In the genomic region with DNA sequence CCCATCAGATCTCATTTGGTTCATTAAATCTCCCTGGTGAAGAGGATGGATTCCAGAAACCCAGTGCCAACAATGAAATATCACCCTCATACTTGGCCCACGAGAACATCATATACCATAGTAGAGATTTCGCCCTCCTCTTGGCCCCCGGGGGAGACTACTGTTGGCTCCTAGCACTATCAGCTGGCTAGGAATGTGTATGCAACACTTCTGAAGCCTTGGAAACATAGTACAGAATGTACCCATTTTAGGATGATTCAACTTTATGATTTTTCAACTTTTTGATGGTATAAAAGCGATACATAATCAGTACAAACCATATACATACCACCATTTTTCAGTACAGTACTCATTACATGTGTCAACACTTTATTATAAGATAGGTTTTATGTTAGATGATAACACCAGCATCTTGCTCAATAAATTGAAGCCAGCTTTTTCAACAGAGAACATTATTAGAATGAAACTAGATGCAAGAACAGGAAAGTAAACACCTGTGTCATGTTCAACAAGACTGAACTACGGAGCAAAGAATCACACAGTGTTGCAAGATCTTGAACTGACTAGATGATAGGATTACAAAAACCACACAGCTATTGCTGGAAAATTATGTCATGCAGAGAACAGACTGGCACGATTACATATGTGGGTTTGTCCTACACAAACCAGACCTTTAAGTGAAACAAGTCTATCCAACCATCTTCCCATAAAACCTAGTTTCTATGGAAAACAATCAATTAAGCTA, we compare ENCODE assay signal across 2 cellular contexts.
TF ChIP-seq lines count a peak whose summit lies in the region.

No MANE protein-coding gene starts in this region.

TF ChIP-seq in IMR-90, 13 proteins besides CTCF, POLR2A, EP300 and RAD21:
- no peak for TF ChIP-seq NFE2L2 (IDR thresholded peaks at IDR 0.05; ENCODE audit: low read depth, low read length)
- no peak for TF ChIP-seq CHD1 (IDR thresholded peaks at IDR 0.05; ENCODE audit: low read depth, low read length)
- TF ChIP-seq SMC3 (IDR thresholded peaks at IDR 0.05; ENCODE audit: low read depth, low read length): no peak
- TF ChIP-seq MAFK (IDR thresholded peaks at IDR 0.05; ENCODE audit: low read depth, low read length): no peak
- TF ChIP-seq CEBPB (IDR thresholded peaks at IDR 0.05; ENCODE audit: low read depth, low read length): peak; percentile 95
TF ChIP-seq in IMR-90: peak in this region for 1.

TF ChIP-seq in HepG2, 621 proteins besides CTCF, POLR2A, EP300 and RAD21 (continues in another document):
- TF ChIP-seq KLF11 (CRISPR knock-in tag; IDR thresholded peaks at IDR 0.05) (0 out of 2 replicates have a peak, but pooled peaks have one; percentile 45), SAP130 (CRISPR knock-in tag; IDR thresholded peaks at IDR 0.05; ENCODE audit: low read depth) (peak; percentile 70), ZMYM3 (CRISPR knock-in tag; IDR thresholded peaks at IDR 0.05) (0 out of 2 replicates have a peak, but pooled peaks have one; percentile 9), HNF4A (CRISPR knock-in tag; IDR thresholded peaks at IDR 0.05) (peak; percentile 59; the same call in 1 of the 2 replicates), CREB1 (IDR thresholded peaks at IDR 0.05) (peak; percentile 61), CREB1 (CRISPR knock-in tag; IDR thresholded peaks at IDR 0.05) (no peak; the same call in 1 of the 2 replicates), CEBPB (IDR thresholded peaks at IDR 0.05; ENCODE audit: borderline replicate concordance, low read depth, low read length) (peak; percentile 96), KLF6 (CRISPR knock-in tag; IDR thresholded peaks at IDR 0.05) (no peak), ZNF337 (CRISPR knock-in tag; IDR thresholded peaks at IDR 0.05; ENCODE audit: borderline replicate concordance, low read depth) (no peak), IRF9 (CRISPR knock-in tag; IDR thresholded peaks at IDR 0.05; ENCODE audit: borderline replicate concordance) (no peak), FOXK2 (IDR thresholded peaks at IDR 0.05) (peak; percentile 68), BCL6 (CRISPR knock-in tag; IDR thresholded peaks at IDR 0.05) (peak; percentile 58), DPF2 (CRISPR knock-in tag; IDR thresholded peaks at IDR 0.05; ENCODE audit: borderline replicate concordance, low read depth) (no peak), MEIS2 (CRISPR knock-in tag; IDR thresholded peaks at IDR 0.05) (no peak), ZNF263 (CRISPR knock-in tag; IDR thresholded peaks at IDR 0.05) (no peak), ZNF350 (CRISPR knock-in tag; IDR thresholded peaks at IDR 0.05; ENCODE audit: borderline replicate concordance, low read depth) (no peak), RARA (CRISPR knock-in tag; IDR thresholded peaks at IDR 0.05) (peak; percentile 61), CEBPG (CRISPR knock-in tag; IDR thresholded peaks at IDR 0.05) (peak; percentile 88), FOSL1 (CRISPR knock-in tag; IDR thresholded peaks at IDR 0.05; ENCODE audit: borderline replicate concordance) (no peak), ZNF256 (CRISPR knock-in tag; conservative IDR thresholded peaks at IDR 0.05) (no peak), ATF7 (IDR thresholded peaks at IDR 0.05) (peak; percentile 56; the same call in 1 of the 2 replicates), ATF7 (CRISPR knock-in tag; IDR thresholded peaks at IDR 0.05) (no peak), ZBTB3 (CRISPR knock-in tag; IDR thresholded peaks at IDR 0.05; ENCODE audit: borderline replicate concordance, low read depth) (no peak), GATAD2A (CRISPR knock-in tag; IDR thresholded peaks at IDR 0.05) (peak; percentile 76), ZSCAN9 (CRISPR knock-in tag; IDR thresholded peaks at IDR 0.05; ENCODE audit: borderline replicate concordance) (no peak), ZFP37 (CRISPR knock-in tag; IDR thresholded peaks at IDR 0.05; ENCODE audit: borderline replicate concordance) (no peak), EZH2 (conservative IDR thresholded peaks at IDR 0.05; ENCODE audit: low read depth, low read length) (no peak), FOXA1 (IDR thresholded peaks at IDR 0.05) (no peak), FOXA1 (CRISPR knock-in tag; IDR thresholded peaks at IDR 0.05) (peak; percentile 83), GMEB1 (CRISPR knock-in tag; IDR thresholded peaks at IDR 0.05; ENCODE audit: borderline replicate concordance) (no peak), ERF (CRISPR knock-in tag; IDR thresholded peaks at IDR 0.05) (0 out of 2 replicates have a peak, but pooled peaks have one; percentile 24), ZBTB10 (CRISPR knock-in tag; IDR thresholded peaks at IDR 0.05; ENCODE audit: borderline replicate concordance) (no peak), KLF16 (CRISPR knock-in tag; IDR thresholded peaks at IDR 0.05) (peak in 1 of 2 experiments; percentile 31; a peak in 1 of 4 replicates), FOXA3 (CRISPR knock-in tag; IDR thresholded peaks at IDR 0.05) (peak; percentile 90), MAF1 (CRISPR knock-in tag; IDR thresholded peaks at IDR 0.05; ENCODE audit: borderline replicate concordance) (no peak), FOXK1 (CRISPR knock-in tag; IDR thresholded peaks at IDR 0.05; ENCODE audit: borderline replicate concordance, low read depth) (peak; percentile 77; the same call in 1 of the 2 replicates), MIXL1 (CRISPR knock-in tag; IDR thresholded peaks at IDR 0.05) (0 out of 2 replicates have a peak, but pooled peaks have one; percentile 50), HOXA7 (CRISPR knock-in tag; IDR thresholded peaks at IDR 0.05) (no peak), BHLHE40 (IDR thresholded peaks at IDR 0.05; ENCODE audit: low read length) (0 out of 2 replicates have a peak, but pooled peaks have one; percentile 7), SMC3 (IDR thresholded peaks at IDR 0.05; ENCODE audit: low read length) (peak; percentile 18; the same call in 1 of the 2 replicates), ZNF33B (CRISPR knock-in tag; IDR thresholded peaks at IDR 0.05) (no peak), MYPOP (CRISPR knock-in tag; IDR thresholded peaks at IDR 0.05) (no peak), NR2F1 (CRISPR knock-in tag; IDR thresholded peaks at IDR 0.05) (0 out of 4 replicates have a peak, but pooled peaks of 1 of the 2 experiments have one; percentile 16), NCOA2 (CRISPR knock-in tag; IDR thresholded peaks at IDR 0.05) (peak; percentile 31; the same call in 1 of the 2 replicates), SIX1 (CRISPR knock-in tag; IDR thresholded peaks at IDR 0.05; ENCODE audit: borderline replicate concordance) (peak; percentile 52; the same call in 1 of the 2 replicates), ARNT2 (CRISPR knock-in tag; IDR thresholded peaks at IDR 0.05; ENCODE audit: low read depth) (0 out of 2 replicates have a peak, but pooled peaks have one; percentile 31)
- TF ChIP-seq, protein P1, sequence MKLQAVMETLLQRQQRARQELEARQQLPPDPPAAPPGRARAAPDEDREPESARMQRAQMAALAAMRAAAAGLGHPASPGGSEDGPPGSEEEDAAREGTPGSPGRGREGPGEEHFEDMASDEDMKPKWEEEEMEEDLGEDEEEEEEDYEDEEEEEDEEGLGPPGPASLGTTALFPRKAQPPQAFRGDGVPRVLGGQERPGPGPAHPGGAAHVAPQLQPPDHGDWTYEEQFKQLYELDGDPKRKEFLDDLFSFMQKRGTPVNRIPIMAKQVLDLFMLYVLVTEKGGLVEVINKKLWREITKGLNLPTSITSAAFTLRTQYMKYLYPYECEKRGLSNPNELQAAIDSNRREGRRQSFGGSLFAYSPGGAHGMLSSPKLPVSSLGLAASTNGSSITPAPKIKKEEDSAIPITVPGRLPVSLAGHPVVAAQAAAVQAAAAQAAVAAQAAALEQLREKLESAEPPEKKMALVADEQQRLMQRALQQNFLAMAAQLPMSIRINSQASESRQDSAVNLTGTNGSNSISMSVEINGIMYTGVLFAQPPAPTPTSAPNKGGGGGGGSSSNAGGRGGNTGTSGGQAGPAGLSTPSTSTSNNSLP (IDR thresholded peaks at IDR 0.05; ENCODE audit: low read depth, low read length): peak; percentile 54; the same call in 1 of the 2 replicates
- TF ChIP-seq, protein P2, sequence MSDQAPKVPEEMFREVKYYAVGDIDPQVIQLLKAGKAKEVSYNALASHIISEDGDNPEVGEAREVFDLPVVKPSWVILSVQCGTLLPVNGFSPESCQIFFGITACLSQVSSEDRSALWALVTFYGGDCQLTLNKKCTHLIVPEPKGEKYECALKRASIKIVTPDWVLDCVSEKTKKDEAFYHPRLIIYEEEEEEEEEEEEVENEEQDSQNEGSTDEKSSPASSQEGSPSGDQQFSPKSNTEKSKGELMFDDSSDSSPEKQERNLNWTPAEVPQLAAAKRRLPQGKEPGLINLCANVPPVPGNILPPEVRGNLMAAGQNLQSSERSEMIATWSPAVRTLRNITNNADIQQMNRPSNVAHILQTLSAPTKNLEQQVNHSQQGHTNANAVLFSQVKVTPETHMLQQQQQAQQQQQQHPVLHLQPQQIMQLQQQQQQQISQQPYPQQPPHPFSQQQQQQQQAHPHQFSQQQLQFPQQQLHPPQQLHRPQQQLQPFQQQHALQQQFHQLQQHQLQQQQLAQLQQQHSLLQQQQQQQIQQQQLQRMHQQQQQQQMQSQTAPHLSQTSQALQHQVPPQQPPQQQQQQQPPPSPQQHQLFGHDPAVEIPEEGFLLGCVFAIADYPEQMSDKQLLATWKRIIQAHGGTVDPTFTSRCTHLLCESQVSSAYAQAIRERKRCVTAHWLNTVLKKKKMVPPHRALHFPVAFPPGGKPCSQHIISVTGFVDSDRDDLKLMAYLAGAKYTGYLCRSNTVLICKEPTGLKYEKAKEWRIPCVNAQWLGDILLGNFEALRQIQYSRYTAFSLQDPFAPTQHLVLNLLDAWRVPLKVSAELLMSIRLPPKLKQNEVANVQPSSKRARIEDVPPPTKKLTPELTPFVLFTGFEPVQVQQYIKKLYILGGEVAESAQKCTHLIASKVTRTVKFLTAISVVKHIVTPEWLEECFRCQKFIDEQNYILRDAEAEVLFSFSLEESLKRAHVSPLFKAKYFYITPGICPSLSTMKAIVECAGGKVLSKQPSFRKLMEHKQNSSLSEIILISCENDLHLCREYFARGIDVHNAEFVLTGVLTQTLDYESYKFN (CRISPR knock-in tag; conservative IDR thresholded peaks at IDR 0.05): peak; percentile 21; the same call in 1 of the 2 replicates
